18 cellular contexts compared by ENCODE assay signal in genomic region chr2:127679680-127680361, GRCh38. TPM values are rescaled to one million over a fixed set of nuclear protein-coding genes. Genes with fewer than 3 reads are reported as not detected.
DNase-seq lines count a peak whose midpoint lies in the region; ATAC-seq and TF ChIP-seq lines count a peak whose summit lies in the region.
"Had no signal": no experiment of that assay in that cellular context is flagged by ENCODE, and none has a peak within 500 bp of the region (broad histone marks: within the 10 kb centered on the region; RNA-seq: fewer than 3 reads in every experiment).

No MANE protein-coding gene starts in this region.

- no peak for DNase-seq in left ventricle myocardium inferior
- no peak for DNase-seq in left cardiac atrium
- DNase-seq in coronary artery (ENCODE audit: low spot score) = peak; percentile 43
- DNase-seq in mesenteric fat pad (ENCODE audit: low spot score) = peak; percentile 74
- DNase-seq in upper lobe of right lung = no peak
- no peak for DNase-seq in activated naive CD4-positive, alpha-beta T cell treated with anti-CD3 and anti-CD28 coated beads for 36 hours
- DNase-seq in stomach = no peak
- no peak for DNase-seq in HUDEP-2 (lab: John Stamatoyannopoulos, UW; ENCODE audit: unreplicated experiment in 76 of 76)
- DNase-seq: Calu3, GF-D8, KG1, NCI-H1092, NCI-H1694, NCI-H2171 treated with DMSO at 0.1 percent for 48 hours, NCI-H510A, SJCRH30 had no signal

- H3K4me3 ChIP-seq in left ventricle myocardium inferior (peak overlapping the region; percentile 66), coronary artery (no peak overlapping the region), upper lobe of right lung (peak overlapping the region; percentile 40), stomach (no peak overlapping the region)
- H3K4me3 ChIP-seq: SJCRH30 had no signal

- intact Hi-C loops in left ventricle myocardium inferior (cut with micrococcal nuclease) = no loop called here
- intact Hi-C loops in left cardiac atrium (cut with DNase I) = no loop called here
- intact Hi-C loops in upper lobe of right lung (cut with DNase I) = no loop called here
- intact Hi-C loops in activated naive CD4-positive, alpha-beta T cell treated with anti-CD3 and anti-CD28 coated beads for 36 hours (cut with micrococcal nuclease) = no loop called here
- intact Hi-C loops in stomach (cut with DNase I; ENCODE audit: low total_unique reads) = no loop called here

- no peaks in the 10 kb centered on the region for H3K9me3 Mint-ChIP-seq in activated naive CD4-positive, alpha-beta T cell treated with anti-CD3 and anti-CD28 coated beads for 36 hours

- peaks cover 16% of the 10 kb centered on the region for H3K27me3 Mint-ChIP-seq in activated naive CD4-positive, alpha-beta T cell treated with anti-CD3 and anti-CD28 coated beads for 36 hours (ENCODE audit: low read depth)

- H3K27ac ChIP-seq in left ventricle myocardium inferior (replicated peaks) = peak overlapping the region; percentile 81
- H3K27ac ChIP-seq in coronary artery = no peak overlapping the region
- no peak overlapping the region for H3K27ac ChIP-seq in upper lobe of right lung
- no peak overlapping the region for H3K27ac ChIP-seq in stomach
- H3K27ac ChIP-seq: SJCRH30 had no signal

- peaks cover 6% of the 10 kb centered on the region for H3K4me1 Mint-ChIP-seq in activated naive CD4-positive, alpha-beta T cell treated with anti-CD3 and anti-CD28 coated beads for 36 hours (ENCODE audit: low read depth)

- no peak for ATAC-seq in left cardiac atrium
- no peak for ATAC-seq in upper lobe of right lung

- TF ChIP-seq EP300 in stomach (IDR thresholded peaks at IDR 0.05) = no peak

- WGBS in stomach, 5 donors = 82 to 91% (median 85%) methylated on average over 14 to 15 of the region's 15 CpGs

- TF ChIP-seq POLR2A in stomach (IDR thresholded peaks at IDR 0.05) = no peak

- H3K27me3 ChIP-seq in left ventricle myocardium inferior (ENCODE audit: low read depth) = no peaks in the 10 kb centered on the region
- no peaks in the 10 kb centered on the region for H3K27me3 ChIP-seq in upper lobe of right lung
- peaks cover 0 to 23% (median 16%) of the 10 kb centered on the region in 3 donors for H3K27me3 ChIP-seq in stomach

- no peak overlapping the region for H3K27ac Mint-ChIP-seq in activated naive CD4-positive, alpha-beta T cell treated with anti-CD3 and anti-CD28 coated beads for 36 hours

- TF ChIP-seq CTCF in left ventricle myocardium inferior (IDR thresholded peaks at IDR 0.05; ENCODE audit: borderline replicate concordance) (no peak), coronary artery (IDR thresholded peaks at IDR 0.05) (no peak), upper lobe of right lung (IDR thresholded peaks at IDR 0.05) (no peak), stomach (IDR thresholded peaks at IDR 0.05) (no peak)

- no peaks in the 10 kb centered on the region for H3K36me3 Mint-ChIP-seq in activated naive CD4-positive, alpha-beta T cell treated with anti-CD3 and anti-CD28 coated beads for 36 hours (ENCODE audit: low read depth)

- no peak overlapping the region for H3K4me3 Mint-ChIP-seq in activated naive CD4-positive, alpha-beta T cell treated with anti-CD3 and anti-CD28 coated beads for 36 hours

- H3K4me1 ChIP-seq in left ventricle myocardium inferior = peaks cover 81% of the 10 kb centered on the region
- H3K4me1 ChIP-seq in upper lobe of right lung = peaks cover 21% of the 10 kb centered on the region
- peaks cover 15 to 63% (median 39%) of the 10 kb centered on the region in 4 donors for H3K4me1 ChIP-seq in stomach

- CTCF ChIA-PET in activated naive CD4-positive, alpha-beta T cell treated with anti-CD3 and anti-CD28 coated beads for 36 hours (lab: Charles Lee) = no interaction called here

- H3K36me3 ChIP-seq in left ventricle myocardium inferior (no peaks in the 10 kb centered on the region), upper lobe of right lung (no peaks in the 10 kb centered on the region), stomach (no peaks in the 10 kb centered on the region)
- H3K36me3 ChIP-seq: SJCRH30 had no signal

- H3K9me3 ChIP-seq in left ventricle myocardium inferior (replicated peaks) = no peaks in the 10 kb centered on the region
- H3K9me3 ChIP-seq in upper lobe of right lung = no peaks in the 10 kb centered on the region
- no peaks in the 10 kb centered on the region for H3K9me3 ChIP-seq in stomach
- H3K9me3 ChIP-seq: SJCRH30 had no signal

RNA-seq across cellular contexts. Expression of gene LIMS2, which starts 4.5 kb away (rescaled TPM):
- total RNA-seq in left ventricle myocardium inferior (173 TPM), left cardiac atrium (100 to 1,000 TPM; 157 to 204 TPM), mesenteric fat pad (70.6 TPM), upper lobe of right lung (161 TPM), stomach (10 to 100 TPM; 30.3 to 90.4 (median 52.5) TPM)
- total RNA-seq in activated naive CD4-positive, alpha-beta T cell treated with anti-CD3 and anti-CD28 coated beads for 36 hours = 10 to 100 TPM; 14.6 to 15.5 TPM
- polyA plus RNA-seq in stomach = 10 to 100 TPM; 33.0 to 94.1 (median 66.6) TPM
- total RNA-seq: MCF 10A had no signal

RNA-seq across cellular contexts. Expression of gene SFT2D3, which starts 21.5 kb away (rescaled TPM):
- total RNA-seq in left ventricle myocardium inferior (2.9 TPM), left cardiac atrium (1 to 10 TPM; 3.3 to 4.7 TPM), mesenteric fat pad (4.2 TPM), upper lobe of right lung (7.7 TPM), stomach (10 to 100 TPM in 1 of 5 donors, 1 to 10 TPM in 4; 2.3 to 35.6 (median 7.2) TPM)
- 1 to 10 TPM; 3.1 to 3.3 TPM for total RNA-seq in activated naive CD4-positive, alpha-beta T cell treated with anti-CD3 and anti-CD28 coated beads for 36 hours
- polyA plus RNA-seq in stomach = 1 to 10 TPM; 2.1 to 6.5 (median 3.1) TPM

RNA-seq across cellular contexts. Expression of gene GPR17, which starts 33.9 kb away (rescaled TPM):
- total RNA-seq in left ventricle myocardium inferior = 0.16 TPM
- total RNA-seq in left cardiac atrium = under 1 TPM in 1 of 2 donors, not detected in 1; 0.24 TPM
- not detected for total RNA-seq in mesenteric fat pad
- total RNA-seq in upper lobe of right lung = 0.49 TPM
- not detected for total RNA-seq in activated naive CD4-positive, alpha-beta T cell treated with anti-CD3 and anti-CD28 coated beads for 36 hours
- not detected for total RNA-seq in stomach
- polyA plus RNA-seq in stomach = under 1 TPM; 0.19 to 0.61 (median 0.25) TPM
- total RNA-seq: Calu3, H1, MCF 10A, SJCRH30 had no signal

Comparison
In these comparisons a context has a peak if more than half of its experiments do, and no peak if none do; other contexts are left out.
1. DNase-seq: peak in coronary artery (single experiment) and mesenteric fat pad (single experiment); none in left ventricle myocardium inferior (single experiment), left cardiac atrium (single experiment), upper lobe of right lung (single experiment), activated naive CD4-positive, alpha-beta T cell treated with anti-CD3 and anti-CD28 coated beads for 36 hours (single experiment), stomach (single experiment) and HUDEP-2 (0 of 76).
2. H3K4me3 ChIP-seq: peak in left ventricle myocardium inferior (single experiment) and upper lobe of right lung (single experiment); none in coronary artery (single experiment) and stomach (0 of 4).